In the genomic region with DNA sequence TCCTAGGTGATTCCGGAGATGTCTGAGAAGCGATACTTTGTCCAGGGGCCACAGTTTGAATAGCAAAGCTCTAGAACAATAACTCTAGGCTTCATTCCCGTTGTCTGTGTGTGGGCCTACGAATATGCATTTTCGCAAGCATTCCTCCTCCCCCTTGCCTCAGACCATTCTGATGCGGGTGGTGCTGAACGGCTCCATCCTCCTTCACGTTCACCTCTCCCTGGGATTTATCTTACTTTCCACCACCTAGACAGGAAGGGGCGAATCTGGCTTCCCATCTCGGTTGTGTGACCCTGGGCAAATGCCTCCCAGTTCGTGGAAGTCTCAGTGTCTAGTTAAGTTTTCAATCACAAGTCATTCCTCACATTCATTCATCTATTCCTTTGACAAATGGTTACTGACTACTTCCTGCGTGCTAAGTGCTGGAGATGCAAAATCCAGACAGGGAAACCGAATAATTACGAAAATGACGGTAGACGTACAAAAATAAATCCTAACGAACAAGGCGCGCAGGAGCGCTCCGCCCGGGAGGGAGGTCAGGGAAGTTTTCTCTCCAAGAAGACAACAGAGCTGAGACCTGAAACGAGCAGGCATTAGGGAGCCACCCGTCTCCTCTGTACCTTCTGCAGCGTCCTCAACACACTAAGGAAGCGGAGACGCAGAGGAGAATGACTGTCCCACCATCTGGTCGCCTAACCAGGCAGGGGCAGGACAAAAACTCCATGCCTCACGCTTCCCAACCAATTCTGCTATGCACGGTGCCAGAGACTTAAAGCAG, we compare ENCODE assay signal across 8 cellular contexts. TPM values are rescaled to one million over a fixed set of nuclear protein-coding genes. Genes with fewer than 3 reads are reported as not detected.
A peak's percentile ranks its signal among the peaks of the same experiment; 100 is the strongest.
DNase-seq lines count a peak whose midpoint lies in the region; ATAC-seq and TF ChIP-seq lines count a peak whose summit lies in the region.

No MANE protein-coding gene starts in this region.

- H3K4ac ChIP-seq in mesenchymal stem cell (ENCODE audit: low read depth in 1 of 2, low read length in 2 of 2), result no peak overlapping the region

- no peak overlapping the region for H4K8ac ChIP-seq in mesenchymal stem cell (ENCODE audit: low read length)

- H3K27me3 ChIP-seq in mesenchymal stem cell (ENCODE audit: control insufficient read depth in 1 of 2, insufficient read depth in 1 of 2, low read length in 2 of 2), result no peaks in the 10 kb centered on the region

- no peak overlapping the region for H4K91ac ChIP-seq in mesenchymal stem cell (ENCODE audit: low read length)

- H2BK12ac ChIP-seq in mesenchymal stem cell (ENCODE audit: low read length in 2 of 2), result no peak overlapping the region

- H3K4me2 ChIP-seq in mesenchymal stem cell (ENCODE audit: low read length, poor library complexity, severe bottlenecking), result peak overlapping the region; percentile 88

- H3K9me3 ChIP-seq in mesenchymal stem cell (ENCODE audit: control insufficient read depth, low read length), result no peaks in the 10 kb centered on the region

- H3K27me3 Mint-ChIP-seq in MCF 10A (ENCODE audit: insufficient read depth, unreplicated experiment), result no peaks in the 10 kb centered on the region

- WGBS in mesenchymal stem cell, result 2% methylated on average over 30 of the region's 30 CpGs

- no peak overlapping the region for H2BK5ac ChIP-seq in mesenchymal stem cell (ENCODE audit: low read depth, low read length, poor library complexity, severe bottlenecking)

- H3K79me1 ChIP-seq in mesenchymal stem cell (replicated peaks; ENCODE audit: low read length, poor library complexity, severe bottlenecking), result no peaks in the 10 kb centered on the region

- POLR2A ChIA-PET in MCF 10A (lab: Yijun Ruan, JAX), result interaction anchor here (0.6 to 5.7 kb wide), 21 partner anchors 9 to 980 kb away, joined by 3 to 110 read pairs (median 4); a partner anchor contains a TSS

- peak overlapping the region; percentile 9 for H3K27ac ChIP-seq in mesenchymal stem cell (ENCODE audit: low read length, poor library complexity, severe bottlenecking)

- peaks cover 25% of the 10 kb centered on the region for H3K4me1 Mint-ChIP-seq in MCF 10A (ENCODE audit: insufficient read depth, unreplicated experiment)

- CTCF ChIA-PET in MCF 10A (lab: Yijun Ruan, JAX), result interaction anchor here (0.6 to 1.4 kb wide), 4 partner anchors 22 to 1125 kb away, joined by 3 to 4 read pairs (median 3); no protein-coding TSS in a partner anchor

- H3K27ac Mint-ChIP-seq in MCF 10A (ENCODE audit: low read depth, unreplicated experiment), result peak overlapping the region; percentile 71

- no peak overlapping the region for H2AK5ac ChIP-seq in mesenchymal stem cell (ENCODE audit: low read length, severe bottlenecking)

- H2BK120ac ChIP-seq in mesenchymal stem cell (ENCODE audit: low read depth, low read length), result no peak overlapping the region

- no peak overlapping the region for H3K18ac ChIP-seq in mesenchymal stem cell (ENCODE audit: low read depth in 1 of 2, low read length in 2 of 2)

- H3K36me3 Mint-ChIP-seq in MCF 10A (ENCODE audit: insufficient read depth, unreplicated experiment), result peaks cover 7% of the 10 kb centered on the region

- DNase-seq in ELR (ENCODE audit: low read depth) (peak; percentile 46), MCF 10A (ENCODE audit: unreplicated experiment) (no peak), mesenchymal stem cell (no peak), HCEC 1CT (no peak)
- no peak for DNase-seq in Jurkat, Clone E6-1 (ENCODE audit: low read depth, low spot score)
- DNase-seq in stimulated activated CD4-positive, alpha-beta T cell treated with anti-CD3 and anti-CD28 coated beads, Interleukin-12 subunit alpha, Interleukin-12 subunit beta, amount 100 ng/mL, for 4 hours, result no peak
- DNase-seq in stimulated activated CD4-positive, alpha-beta T cell treated with anti-CD3 and anti-CD28 coated beads, Interleukin-2, amount 100 ng/mL, for 24 hours, result no peak

- TF ChIP-seq CTCF in MCF 10A (IDR thresholded peaks at IDR 0.05; ENCODE audit: unreplicated experiment), result no peak

- peaks cover 26% of the 10 kb centered on the region for H3K4me1 ChIP-seq in mesenchymal stem cell (ENCODE audit: control insufficient read depth, insufficient read depth, low read depth, low read length)

- peaks cover 22 to 32% of the 10 kb centered on the region in 2 experiments for H3K36me3 ChIP-seq in mesenchymal stem cell (ENCODE audit: control insufficient read depth in 1 of 2, insufficient read depth in 2 of 2, low read depth in 1 of 2, low read length in 2 of 2)

- no peak overlapping the region for H3K14ac ChIP-seq in mesenchymal stem cell (ENCODE audit: low read length in 2 of 2)

- H3K9me3 Mint-ChIP-seq in MCF 10A (ENCODE audit: unreplicated experiment), result no peaks in the 10 kb centered on the region

- peak overlapping the region; percentile 79 for H3K4me3 Mint-ChIP-seq in MCF 10A (ENCODE audit: unreplicated experiment)

- BruUV-seq in MCF 10A (replicated peaks; lab: Mats Ljungman, UMichigan), result TSS peak; percentile 76

- H2AFZ ChIP-seq in mesenchymal stem cell (ENCODE audit: low read depth, low read length), result peak overlapping the region; percentile 39

- no peak overlapping the region for H2BK15ac ChIP-seq in mesenchymal stem cell (ENCODE audit: low read depth, poor library complexity, severe bottlenecking)

- no peak for ATAC-seq in GM21619 (IDR thresholded peaks at IDR 0.05; ENCODE audit: unreplicated experiment)

- H3K9ac ChIP-seq in mesenchymal stem cell (ENCODE audit: low read length), result peak overlapping the region; percentile 68

- H3K23ac ChIP-seq in mesenchymal stem cell (ENCODE audit: low read length in 2 of 2), result no peak overlapping the region

- intact Hi-C loops in MCF 10A (cut with micrococcal nuclease), result loop anchor here (2.0 kb wide), 3 partner anchors 23 to 267 kb away; a partner anchor contains a TSS

- peak overlapping the region; percentile 59 for H3K4me3 ChIP-seq in Jurkat, Clone E6-1 (ENCODE audit: low read length)
- peak overlapping the region; percentile 45 to 82 for H3K4me3 ChIP-seq in mesenchymal stem cell (ENCODE audit: insufficient read depth in 1 of 2, low read depth in 1 of 2, low read length in 2 of 2)

RNA-seq across cellular contexts. Expression of a gene that starts 1.3 kb away (rescaled TPM):
- 74.2 TPM for polyA plus RNA-seq in Jurkat, Clone E6-1 (2012; ENCODE audit: insufficient read depth, insufficient read length)
- 63.2 and 80.5 TPM in 2 replicates for total RNA-seq in MCF 10A (2022)
- 34.1 TPM for polyA plus RNA-seq in mesenchymal stem cell (2013, experiment 1 of 2)
- polyA plus RNA-seq in mesenchymal stem cell (2013, experiment 2 of 2), result 31.7 TPM

RNA-seq across cellular contexts. Expression of a gene that starts 20.7 kb away (rescaled TPM):
- polyA plus RNA-seq in Jurkat, Clone E6-1 (2012; ENCODE audit: insufficient read depth, insufficient read length), result 121 TPM
- 52.8 and 59.7 TPM in 2 replicates for total RNA-seq in MCF 10A (2022)
- 50.1 TPM for polyA plus RNA-seq in mesenchymal stem cell (2013, experiment 1 of 2)
- 49.7 TPM for polyA plus RNA-seq in mesenchymal stem cell (2013, experiment 2 of 2)

RNA-seq across cellular contexts. Expression of a gene that starts 20.8 kb away (rescaled TPM):
- 56.9 TPM for polyA plus RNA-seq in Jurkat, Clone E6-1 (2012; ENCODE audit: insufficient read depth, insufficient read length)
- 15.6 and 22.8 TPM in 2 replicates for total RNA-seq in MCF 10A (2022)
- 11.8 TPM for polyA plus RNA-seq in mesenchymal stem cell (2013, experiment 1 of 2)
- polyA plus RNA-seq in mesenchymal stem cell (2013, experiment 2 of 2), result 11.8 TPM

RNA-seq across cellular contexts. Expression of a gene that starts 23.2 kb away (rescaled TPM):
- 18.9 TPM for polyA plus RNA-seq in Jurkat, Clone E6-1 (2012; ENCODE audit: insufficient read depth, insufficient read length)
- total RNA-seq in MCF 10A (2022), result 6.1 and 8.2 TPM in 2 replicates
- 7.5 TPM for polyA plus RNA-seq in mesenchymal stem cell (2013, experiment 1 of 2)
- 7.2 TPM for polyA plus RNA-seq in mesenchymal stem cell (2013, experiment 2 of 2)

RNA-seq across cellular contexts. Expression of a gene that starts 33.6 kb away (rescaled TPM):
- polyA plus RNA-seq in Jurkat, Clone E6-1 (2012; ENCODE audit: insufficient read depth, insufficient read length), result 367 TPM
- 111 and 128 TPM in 2 replicates for total RNA-seq in MCF 10A (2022)
- polyA plus RNA-seq in mesenchymal stem cell (2013, experiment 1 of 2), result 585 TPM
- polyA plus RNA-seq in mesenchymal stem cell (2013, experiment 2 of 2), result 591 TPM
